In the genomic region with DNA sequence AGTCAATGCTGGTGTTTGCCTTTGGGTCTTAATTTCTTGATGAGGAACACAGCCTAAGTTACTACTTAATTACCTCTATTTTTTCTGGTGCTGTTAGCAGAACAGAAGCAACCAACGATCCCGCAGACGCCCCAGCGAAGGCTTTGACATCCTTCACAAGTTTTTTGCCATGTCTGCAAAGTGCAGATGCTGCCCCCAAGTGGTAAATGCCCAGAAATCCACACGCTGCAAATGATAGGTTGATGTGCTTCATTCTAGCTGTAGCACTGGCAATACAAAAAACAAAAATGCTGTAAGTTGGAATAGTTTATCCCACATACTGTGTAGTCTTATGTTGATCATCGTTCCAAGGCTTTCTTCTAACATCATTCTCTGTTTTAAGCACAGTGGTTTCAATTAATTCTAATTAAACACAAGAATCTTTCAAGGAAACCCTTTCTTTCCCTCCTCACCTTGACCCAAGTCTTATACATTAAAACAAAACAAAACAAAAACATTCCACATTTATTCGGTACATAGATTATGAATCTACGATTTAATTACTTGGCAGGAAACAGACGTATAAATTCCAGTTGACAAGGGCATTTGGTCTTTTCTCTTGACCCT, we compare ENCODE assay signal across 8 cellular contexts. TPM values are rescaled to one million over a fixed set of nuclear protein-coding genes. Genes with fewer than 3 reads are reported as not detected.
DNase-seq lines count a peak whose midpoint lies in the region; ATAC-seq and TF ChIP-seq lines count a peak whose summit lies in the region.

No MANE protein-coding gene starts in this region.

- H3K4me1 ChIP-seq in thyroid gland = peaks cover 0 to 10% of the 10 kb centered on the region in 2 donors

- 17 to 18% methylated on average over 9 of the region's 9 CpGs for WGBS in thyroid gland, 2 donors

- intact Hi-C loops in thyroid gland (cut with DNase I) = no loop called here

- peak; percentile 63 for DNase-seq in AG08395 (ENCODE audit: low spot score)
- DNase-seq in NOMO-1 treated with dmso at 0.1 percent for 144 hours (lab: John Stamatoyannopoulos, UW; ENCODE audit: unreplicated experiment) = peak; percentile 38
- DNase-seq in activated T-cell treated with anti-CD3 and anti-CD28 coated beads, Interleukin-2, amount 50 U/mL, for 24 hours = peak; percentile 64
- DNase-seq in fibroblast of gingiva (ENCODE audit: low read depth) = peak; percentile 60
- DNase-seq in nucleus accumbens (lab: John Stamatoyannopoulos, UW) = peak in 45 of 56 donors; percentile 0 to 63 (median 17)
- DNase-seq in thyroid gland = peak; percentile 38 to 51

- H3K27me3 Mint-ChIP-seq in activated T-cell treated with anti-CD3 and anti-CD28 coated beads, Interleukin-2, amount 50 U/mL, for 24 hours = no peaks in the 10 kb centered on the region

- no peak overlapping the region for H3K4me3 ChIP-seq in thyroid gland (replicated peaks in 1 of 3)

- peak in 5 of 6 experiments; percentile 18 to 58 (median 43) for TF ChIP-seq CTCF in thyroid gland (IDR thresholded peaks at IDR 0.05)

- peak overlapping the region; percentile 81 for H3K27ac Mint-ChIP-seq in activated T-cell treated with anti-CD3 and anti-CD28 coated beads, Interleukin-2, amount 50 U/mL, for 24 hours

- no peak overlapping the region for H3K27ac ChIP-seq in thyroid gland

- H3K36me3 Mint-ChIP-seq in activated T-cell treated with anti-CD3 and anti-CD28 coated beads, Interleukin-2, amount 50 U/mL, for 24 hours (ENCODE audit: low read depth) = peaks cover 40% of the 10 kb centered on the region

- H3K9me3 Mint-ChIP-seq in activated T-cell treated with anti-CD3 and anti-CD28 coated beads, Interleukin-2, amount 50 U/mL, for 24 hours = no peaks in the 10 kb centered on the region

- no peaks in the 10 kb centered on the region for H3K9me3 ChIP-seq in thyroid gland

- H3K4me3 Mint-ChIP-seq in activated T-cell treated with anti-CD3 and anti-CD28 coated beads, Interleukin-2, amount 50 U/mL, for 24 hours = peak overlapping the region; percentile 92

- H3K27me3 ChIP-seq in thyroid gland = no peaks in the 10 kb centered on the region

- TF ChIP-seq POLR2A in thyroid gland (IDR thresholded peaks at IDR 0.05) = no peak

- ATAC-seq in GM18858 (IDR thresholded peaks at IDR 0.05; ENCODE audit: unreplicated experiment) = peak; percentile 38
- peak; percentile 32 for ATAC-seq in HG03575 (IDR thresholded peaks at IDR 0.05; ENCODE audit: extremely low read depth, insufficient number of reproducible peaks, low FRiP score, unreplicated experiment)

- peaks cover 28% of the 10 kb centered on the region for H3K4me1 Mint-ChIP-seq in activated T-cell treated with anti-CD3 and anti-CD28 coated beads, Interleukin-2, amount 50 U/mL, for 24 hours (ENCODE audit: low read depth)

- peaks cover 6 to 9% of the 10 kb centered on the region in 2 donors for H3K36me3 ChIP-seq in thyroid gland

RNA-seq across cellular contexts. Expression of a gene that starts 1.2 kb away (rescaled TPM):
- 10 to 100 TPM; 19.7 to 70.1 (median 39.5) TPM for total RNA-seq in thyroid gland
